Comparison of ENCODE assay signal across 8 cellular contexts in genomic region chr3:103440539-103441113, GRCh38.
DNase-seq lines count a peak whose midpoint lies in the region; ATAC-seq and TF ChIP-seq lines count a peak whose summit lies in the region.

No MANE protein-coding gene starts in this region.

- DNase-seq in ELR (ENCODE audit: low read depth) (peak; percentile 57), fibroblast of peridontal ligament (ENCODE audit: extremely low read depth) (peak; percentile 1), activated gamma-delta T cell (lab: John Stamatoyannopoulos, UW) (no peak), T-helper 17 cell (no peak)
- no peak for DNase-seq in naive thymus-derived CD8-positive, alpha-beta T cell
- no peak for DNase-seq in activated naive CD4-positive, alpha-beta T cell (lab: John Stamatoyannopoulos, UW)

- H3K9me3 Mint-ChIP-seq in naive thymus-derived CD8-positive, alpha-beta T cell = peaks cover 0 to 17% (median 6%) of the 10 kb centered on the region in 9 donors

- H3K27me3 Mint-ChIP-seq in naive thymus-derived CD8-positive, alpha-beta T cell = no peaks in the 10 kb centered on the region
- H3K27me3 Mint-ChIP-seq in T-helper 17 cell = no peaks in the 10 kb centered on the region

- peak; percentile 82 for ATAC-seq in GM21576 (IDR thresholded peaks at IDR 0.05; ENCODE audit: unreplicated experiment)
- no peak for ATAC-seq in naive thymus-derived CD8-positive, alpha-beta T cell
- ATAC-seq in T-helper 17 cell = no peak

- no peaks in the 10 kb centered on the region for H3K36me3 Mint-ChIP-seq in naive thymus-derived CD8-positive, alpha-beta T cell
- H3K36me3 Mint-ChIP-seq in T-helper 17 cell (ENCODE audit: low read depth) = no peaks in the 10 kb centered on the region

- H3K27ac Mint-ChIP-seq in naive thymus-derived CD8-positive, alpha-beta T cell = no peak overlapping the region
- no peak overlapping the region for H3K27ac Mint-ChIP-seq in T-helper 17 cell

- TF ChIP-seq RAD21 in Ishikawa (IDR thresholded peaks at IDR 0.05; ENCODE audit: low read depth) = peak; percentile 20; the same call in 1 of the 2 replicates

- H3K4me3 Mint-ChIP-seq in naive thymus-derived CD8-positive, alpha-beta T cell = no peak overlapping the region
- H3K4me3 Mint-ChIP-seq in T-helper 17 cell = no peak overlapping the region

- no peaks in the 10 kb centered on the region for H3K4me1 Mint-ChIP-seq in naive thymus-derived CD8-positive, alpha-beta T cell
- H3K4me1 Mint-ChIP-seq in T-helper 17 cell = no peaks in the 10 kb centered on the region

- POLR2A ChIA-PET in naive thymus-derived CD8-positive, alpha-beta T cell (lab: Charles Lee) = no interaction called here

- no peak for TF ChIP-seq EP300 in Ishikawa (IDR thresholded peaks at IDR 0.05; ENCODE audit: borderline replicate concordance)

- H3K9me3 ChIP-seq in T-helper 17 cell (ENCODE audit: control insufficient read depth, low read length, poor library complexity, severe bottlenecking) = no peaks in the 10 kb centered on the region

TF ChIP-seq in Ishikawa, 13 proteins besides CTCF, POLR2A, EP300 and RAD21:
- TF ChIP-seq ZBTB7A (IDR thresholded peaks at IDR 0.05; ENCODE audit: low read depth) = no peak

Comparison
In these comparisons a context has a peak if more than half of its experiments do, and no peak if none do; other contexts are left out.
1. DNase-seq: peak in ELR (single experiment) and fibroblast of peridontal ligament (single experiment); none in activated gamma-delta T cell (single experiment), naive thymus-derived CD8-positive, alpha-beta T cell (0 of 10), T-helper 17 cell (0 of 3) and activated naive CD4-positive, alpha-beta T cell (0 of 4).